14 cellular contexts compared by ENCODE assay signal in genomic region chr3:179020112-179020511, GRCh38. TPM values are rescaled to one million over a fixed set of nuclear protein-coding genes. Genes with fewer than 3 reads are reported as not detected.
DNase-seq lines count a peak whose midpoint lies in the region; ATAC-seq, FAIRE-seq and TF ChIP-seq lines count a peak whose summit lies in the region.
"Had no signal": no experiment of that assay in that cellular context is flagged by ENCODE, and none has a peak within 500 bp of the region (broad histone marks: within the 10 kb centered on the region; RNA-seq: fewer than 3 reads in every experiment).

No MANE protein-coding gene starts in this region.

- in situ Hi-C loops in K562 (cut with MboI), result loop anchor here (25.0 kb wide), 1 partner anchor 542 kb away; the partner anchor contains the start of gene ACTL6A

- no peaks in the 10 kb centered on the region for H3K9me3 ChIP-seq in K562 (replicated peaks; ENCODE audit: control insufficient read depth, insufficient read depth, low read depth, low read length)
- H3K9me3 ChIP-seq in right lobe of liver, result no peaks in the 10 kb centered on the region
- H3K9me3 ChIP-seq: neutrophil had no signal

- peak; percentile 15 for ATAC-seq in HG03432 (IDR thresholded peaks at IDR 0.05; ENCODE audit: unreplicated experiment)
- ATAC-seq in K562, result peak; percentile 45
- peak; percentile 65 to 78 (median 76) for ATAC-seq in right lobe of liver
- no peak for ATAC-seq in activated CD8-positive, alpha-beta T cell treated with anti-CD3 and anti-CD28 coated beads, Interleukin-2, amount 10 ng/mL, durations not matched to agents 7 days and 5 days
- no peak for ATAC-seq in activated CD8-positive, alpha-beta memory T cell treated with anti-CD3 and anti-CD28 coated beads, Interleukin-2, amount 10 ng/mL, durations not matched to agents 7 days and 5 days

- peak in 1 of 2 experiments; percentile 3; a peak in 1 of 4 replicates for TF ChIP-seq RAD21 in K562 (CRISPR knock-in tag; conservative IDR thresholded peaks at IDR 0.05 in 1 of 2, IDR thresholded peaks at IDR 0.05 in 1 of 2)

- TF ChIP-seq CTCF in K562 (IDR thresholded peaks at IDR 0.05 in 2 of 3, conservative IDR thresholded peaks at IDR 0.05 in 1 of 3; ENCODE audit: insufficient read depth in 2 of 3, low read depth in 1 of 3, low read length in 3 of 3) (no peak), right lobe of liver (IDR thresholded peaks at IDR 0.05) (no peak)

- no peak for TF ChIP-seq EP300 in K562 (IDR thresholded peaks at IDR 0.05; ENCODE audit: low read length)

- H3K9ac ChIP-seq in K562 (ENCODE audit: insufficient read depth in 1 of 2, low read depth in 2 of 2, low read length in 2 of 2), result no peak overlapping the region

- H3K4me2 ChIP-seq in K562 (ENCODE audit: insufficient read depth, low read length), result no peak overlapping the region; the same call in 1 of the 2 replicates

- no peaks in the 10 kb centered on the region for H3K79me2 ChIP-seq in K562 (ENCODE audit: control insufficient read depth, insufficient read depth, low read length)

- peak overlapping the region; percentile 67 for H2AFZ ChIP-seq in K562 (ENCODE audit: low read depth, low read length)

- intact Hi-C loops in K562 (cut with micrococcal nuclease) (no loop called here), right lobe of liver (cut with DNase I) (no loop called here)

- CTCF ChIA-PET in K562 (lab: Yijun Ruan, JAX; ENCODE audit: low intra/inter-chr PET ratio), result no interaction called here
- CTCF ChIA-PET in activated CD8-positive, alpha-beta T cell treated with anti-CD3 and anti-CD28 coated beads, Interleukin-2, amount 10 ng/mL, durations not matched to agents 7 days and 5 days (lab: Charles Lee), result interaction anchor here (1.4 to 4.0 kb wide), 4 partner anchors 50 to 301 kb away, joined by 3 to 26 read pairs (median 13); partner anchors contain the start of gene ZMAT3
- CTCF ChIA-PET in activated CD8-positive, alpha-beta memory T cell treated with anti-CD3 and anti-CD28 coated beads, Interleukin-2, amount 10 ng/mL, durations not matched to agents 7 days and 5 days (lab: Charles Lee), result interaction anchor here (1.1 to 1.5 kb wide), 2 partner anchors 49 to 296 kb away, joined by 4 to 5 read pairs; no protein-coding TSS in a partner anchor

- no peaks in the 10 kb centered on the region for H4K20me1 ChIP-seq in K562 (replicated peaks; ENCODE audit: control insufficient read depth, insufficient read depth, low read length)

- H3K36me3 Mint-ChIP-seq in activated CD8-positive, alpha-beta T cell treated with anti-CD3 and anti-CD28 coated beads, Interleukin-2, amount 10 ng/mL, durations not matched to agents 7 days and 5 days (ENCODE audit: low read depth), result peaks cover 14% of the 10 kb centered on the region
- H3K36me3 Mint-ChIP-seq in activated CD8-positive, alpha-beta memory T cell treated with anti-CD3 and anti-CD28 coated beads, Interleukin-2, amount 10 ng/mL, durations not matched to agents 7 days and 5 days, result peaks cover 11% of the 10 kb centered on the region

- POLR2A ChIA-PET in K562 (lab: Yijun Ruan, JAX), result interaction anchor here (0.7 to 1.6 kb wide), 8 partner anchors 9 to 542 kb away, joined by 3 to 4 read pairs (median 3); partner anchors contain the start of gene ACTL6A
- POLR2A ChIA-PET in activated CD8-positive, alpha-beta T cell treated with anti-CD3 and anti-CD28 coated beads, Interleukin-2, amount 10 ng/mL, durations not matched to agents 7 days and 5 days (lab: Charles Lee), result no interaction called here

- H3K27ac Mint-ChIP-seq in activated CD8-positive, alpha-beta T cell treated with anti-CD3 and anti-CD28 coated beads, Interleukin-2, amount 10 ng/mL, durations not matched to agents 7 days and 5 days, result no peak overlapping the region
- H3K27ac Mint-ChIP-seq in activated CD8-positive, alpha-beta memory T cell treated with anti-CD3 and anti-CD28 coated beads, Interleukin-2, amount 10 ng/mL, durations not matched to agents 7 days and 5 days, result no peak overlapping the region

- DNase-seq in Ammon's horn (ENCODE audit: low spot score) (peak; percentile 26), K562 (ENCODE audit: extremely low read depth in 1 of 4, low spot score in 3 of 4) (no peak), right lobe of liver (no peak), NCI-H1105 (lab: John Stamatoyannopoulos, UW) (no peak), amniotic stem cell (lab: John Stamatoyannopoulos, UW) (no peak)
- DNase-seq in activated CD8-positive, alpha-beta T cell treated with anti-CD3 and anti-CD28 coated beads, Interleukin-2, amount 10 ng/mL, durations not matched to agents 7 days and 5 days, result no peak
- no peak for DNase-seq in activated CD8-positive, alpha-beta memory T cell treated with anti-CD3 and anti-CD28 coated beads, Interleukin-2, amount 10 ng/mL, durations not matched to agents 7 days and 5 days
- DNase-seq: NCI-H1105 treated with DMSO at 0.1 percent for 48 hours; NK-92 treated with Interleukin-12 subunit alpha and Interleukin-12 subunit beta, amount 100 ng/mL, for 24 hours had no signal

- H3K9me3 Mint-ChIP-seq in activated CD8-positive, alpha-beta T cell treated with anti-CD3 and anti-CD28 coated beads, Interleukin-2, amount 10 ng/mL, durations not matched to agents 7 days and 5 days (ENCODE audit: insufficient read depth), result no peaks in the 10 kb centered on the region
- no peaks in the 10 kb centered on the region for H3K9me3 Mint-ChIP-seq in activated CD8-positive, alpha-beta memory T cell treated with anti-CD3 and anti-CD28 coated beads, Interleukin-2, amount 10 ng/mL, durations not matched to agents 7 days and 5 days (ENCODE audit: low read depth)
- H3K9me3 Mint-ChIP-seq: T-helper 1 cell treated with Interleukin-12 subunit alpha and Interleukin-12 subunit beta and Interleukin-4 antibody, amounts not matched to agents 30 μg/mL and 1 μg/mL, for 36 hours had no signal

- 12% methylated on average over 4 of the region's 4 CpGs for WGBS in K562 (ENCODE audit: insufficient coverage, low coverage, missing lambda C conversion rate)
- WGBS in right lobe of liver (ENCODE audit: insufficient coverage, low coverage, low lambda C conversion rate, missing lambda C conversion rate), result 23% methylated on average over 4 of the region's 4 CpGs

- H3K27me3 ChIP-seq in K562 (ENCODE audit: control insufficient read depth in 2 of 2, insufficient read depth in 2 of 2, low read length in 2 of 2), result no peaks in the 10 kb centered on the region
- H3K27me3 ChIP-seq in right lobe of liver, result no peaks in the 10 kb centered on the region
- H3K27me3 ChIP-seq: neutrophil had no signal

- peak overlapping the region; percentile 22; the same call in 1 of the 3 replicates for H3K27ac ChIP-seq in K562 (ENCODE audit: extremely low read depth, low read depth, low read length)
- H3K27ac ChIP-seq in right lobe of liver, result no peak overlapping the region
- H3K27ac ChIP-seq: epithelial cell of prostate, neutrophil had no signal

- peaks cover 0 to 14% of the 10 kb centered on the region in 2 experiments; a peak in 3 of 5 replicates for H3K4me1 ChIP-seq in K562 (replicated peaks in 1 of 2; ENCODE audit: control insufficient read depth in 2 of 2, insufficient read depth in 2 of 2, low read length in 2 of 2)
- H3K4me1 ChIP-seq in right lobe of liver, result no peaks in the 10 kb centered on the region

- H3K4me3 ChIP-seq in K562 (no peak overlapping the region), right lobe of liver (no peak overlapping the region)

- FAIRE-seq in K562 (lab: Jason Lieb, UNC), result no peak
- FAIRE-seq: GM19239 had no signal

- H3K4me3 Mint-ChIP-seq in activated CD8-positive, alpha-beta T cell treated with anti-CD3 and anti-CD28 coated beads, Interleukin-2, amount 10 ng/mL, durations not matched to agents 7 days and 5 days, result no peak overlapping the region
- H3K4me3 Mint-ChIP-seq in activated CD8-positive, alpha-beta memory T cell treated with anti-CD3 and anti-CD28 coated beads, Interleukin-2, amount 10 ng/mL, durations not matched to agents 7 days and 5 days, result no peak overlapping the region

- no peaks in the 10 kb centered on the region for H3K9me1 ChIP-seq in K562 (ENCODE audit: control insufficient read depth, insufficient read depth, low read length)

- no peaks in the 10 kb centered on the region for H3K27me3 Mint-ChIP-seq in activated CD8-positive, alpha-beta T cell treated with anti-CD3 and anti-CD28 coated beads, Interleukin-2, amount 10 ng/mL, durations not matched to agents 7 days and 5 days (ENCODE audit: low read depth)
- no peaks in the 10 kb centered on the region for H3K27me3 Mint-ChIP-seq in activated CD8-positive, alpha-beta memory T cell treated with anti-CD3 and anti-CD28 coated beads, Interleukin-2, amount 10 ng/mL, durations not matched to agents 7 days and 5 days

- H3K4me1 Mint-ChIP-seq in activated CD8-positive, alpha-beta T cell treated with anti-CD3 and anti-CD28 coated beads, Interleukin-2, amount 10 ng/mL, durations not matched to agents 7 days and 5 days (ENCODE audit: low read depth), result peaks cover 43% of the 10 kb centered on the region
- peaks cover 32% of the 10 kb centered on the region for H3K4me1 Mint-ChIP-seq in activated CD8-positive, alpha-beta memory T cell treated with anti-CD3 and anti-CD28 coated beads, Interleukin-2, amount 10 ng/mL, durations not matched to agents 7 days and 5 days

- no TSS peak for BruUV-seq in K562 (replicated peaks; lab: Mats Ljungman, UMichigan)

- no peak for TF ChIP-seq POLR2A in K562 (conservative IDR thresholded peaks at IDR 0.05)
- TF ChIP-seq POLR2A in right lobe of liver (IDR thresholded peaks at IDR 0.05), result no peak

- H3K36me3 ChIP-seq in K562 (ENCODE audit: control insufficient read depth, insufficient read depth, low read length) (no peaks in the 10 kb centered on the region), right lobe of liver (peaks cover 0 to 3% (median 0%) of the 10 kb centered on the region in 4 donors)

RNA-seq across cellular contexts. Expression of gene ZMAT3, which starts 51.5 kb away (rescaled TPM):
- total RNA-seq in K562 (2011; cell fraction: chromatin; rRNA removed; ENCODE audit: low replicate concordance), result 4.6 and 8.5 TPM in 2 replicates
- total RNA-seq in K562 (2011; cell fraction: nucleolus; rRNA removed), result 5.2 and 5.5 TPM in 2 replicates
- total RNA-seq in K562 (2011; cell fraction: nucleoplasm; rRNA removed), result 4.4 and 8.9 TPM in 2 replicates
- total RNA-seq in K562 (2014; rRNA removed) (1.3 and 1.6 TPM in 2 replicates), K562 (2014; rRNA removed; fragmentation: Illumina TruSeq; extraction: Trizol) (4.1 and 4.3 TPM in 2 replicates), K562 (2015; rRNA removed; fragmentation: Illumina TruSeq; extraction: Trizol) (4.0 and 4.3 TPM in 2 replicates), K562 (2021) (5.1 and 6.5 TPM in 2 replicates), right lobe of liver (10 to 100 TPM in 3 of 6 experiments, 1 to 10 TPM in 3; 5.5 to 19.6 (median 10.8) TPM)
- polyA plus RNA-seq in K562 (2011; rRNA removed) (4.5 and 4.8 TPM in 2 replicates), K562 (2014; fragmentation: Illumina TruSeq; extraction: Trizol) (3.6 and 3.9 TPM in 2 replicates), K562 (2014; fragmentation: Nextera tagmentation; extraction: Ambion mirVana) (1 to 10 TPM in 1 of 2 experiments, under 1 TPM in 1; 0.87 to 1.2 TPM), K562 (2014; rRNA removed) (1.8 and 2.6 TPM in 2 replicates)
- polyA plus RNA-seq in K562 (2011; cell fraction: cytosol; rRNA removed), result 2.3 and 2.8 TPM in 2 replicates
- 1.8 and 3.4 TPM in 2 replicates for polyA plus RNA-seq in K562 (2011; cell fraction: nucleus; rRNA removed)
- polyA plus RNA-seq in K562 (2012), result 3.5 and 4.5 TPM in 2 replicates
- polyA minus RNA-seq in K562 (2011; rRNA and poly(A)+ RNA removed), result 11.3 and 12.6 TPM in 2 replicates
- polyA minus RNA-seq in K562 (2011; cell fraction: cytosol; rRNA and poly(A)+ RNA removed), result 7.2 and 9.5 TPM in 2 replicates
- polyA minus RNA-seq in K562 (2011; cell fraction: nucleus; rRNA and poly(A)+ RNA removed), result 3.5 and 4.1 TPM in 2 replicates
- 10 to 100 TPM; 15.9 to 17.1 TPM for total RNA-seq in activated CD8-positive, alpha-beta T cell treated with anti-CD3 and anti-CD28 coated beads, Interleukin-2, amount 10 ng/mL, durations not matched to agents 7 days and 5 days
- total RNA-seq in activated CD8-positive, alpha-beta memory T cell treated with anti-CD3 and anti-CD28 coated beads, Interleukin-2, amount 10 ng/mL, durations not matched to agents 7 days and 5 days, result 10 to 100 TPM; 14.1 to 15.1 TPM

Comparison
In these comparisons a context has a peak if more than half of its experiments do, and no peak if none do; other contexts are left out.
1. ATAC-seq: peak in HG03432 (single experiment), K562 (single experiment) and right lobe of liver (4 of 4); none in activated CD8-positive, alpha-beta T cell treated with anti-CD3 and anti-CD28 coated beads, Interleukin-2, amount 10 ng/mL, durations not matched to agents 7 days and 5 days (single experiment) and activated CD8-positive, alpha-beta memory T cell treated with anti-CD3 and anti-CD28 coated beads, Interleukin-2, amount 10 ng/mL, durations not matched to agents 7 days and 5 days (single experiment).